ENCODE assay signal across 2 cellular contexts in the genomic region with DNA sequence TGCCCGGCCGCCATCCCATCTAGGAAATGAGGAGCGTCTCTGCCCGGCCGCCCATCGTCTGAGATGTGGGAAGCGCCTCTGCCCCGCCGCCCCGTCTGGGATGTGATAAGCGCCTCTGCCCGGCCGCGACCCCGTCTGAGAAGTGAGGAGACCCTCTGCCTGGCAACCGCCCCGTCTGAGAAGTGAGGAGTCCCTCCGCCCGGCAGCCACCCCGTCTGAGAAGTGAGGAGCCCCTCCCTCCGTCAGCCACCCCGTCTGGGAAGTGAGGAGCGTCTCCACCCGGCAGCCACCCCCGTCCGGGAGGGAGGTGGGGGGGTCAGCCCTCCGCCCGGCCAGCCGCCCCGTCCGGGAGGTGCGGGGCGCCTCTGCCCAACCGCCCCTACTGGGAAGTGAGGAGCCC. TPM values are rescaled to one million over a fixed set of nuclear protein-coding genes. Genes with fewer than 3 reads are reported as not detected.
"Had no signal": no experiment of that assay in that cellular context is flagged by ENCODE, and none has a peak within 500 bp of the region (broad histone marks: within the 10 kb centered on the region; RNA-seq: fewer than 3 reads in every experiment).

No MANE protein-coding gene starts in this region.

RNA-seq across cellular contexts. Expression of a gene that starts 17.2 kb away (rescaled TPM):
- polyA plus RNA-seq: IgD-negative memory B cell had no signal

RNA-seq across cellular contexts. Expression of a gene that starts 30.1 kb away (rescaled TPM):
- polyA plus RNA-seq: IgD-negative memory B cell had no signal

RNA-seq across cellular contexts. Expression of a gene that starts 33.3 kb away (rescaled TPM):
- total RNA-seq: IMR-90 had no signal
- polyA plus RNA-seq: IgD-negative memory B cell had no signal

RNA-seq across cellular contexts. Expression of a gene that starts 33.8 kb away (rescaled TPM):
- polyA plus RNA-seq: IgD-negative memory B cell had no signal
